ENCODE assay signal across 37 cellular contexts in the genomic region with DNA sequence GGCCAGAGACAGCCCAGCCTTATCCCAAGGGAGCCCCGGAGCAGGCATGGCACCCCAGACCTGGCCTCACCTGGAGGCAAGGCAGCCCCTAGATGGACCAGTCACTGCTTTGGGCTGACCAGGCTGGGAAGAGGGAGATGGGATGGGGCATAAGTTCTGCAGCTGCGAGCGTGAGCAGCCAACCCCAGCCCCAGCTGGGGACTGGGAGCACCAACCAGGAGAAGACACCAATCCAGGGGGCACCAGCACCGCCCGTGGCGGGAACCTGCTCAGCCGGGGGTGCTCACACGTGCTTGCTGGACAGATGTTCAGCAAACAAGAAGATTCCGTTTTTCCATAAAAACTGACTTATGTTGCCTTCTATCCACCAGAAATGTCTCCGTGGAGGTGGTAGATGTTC.
"Had no signal": no experiment of that assay in that cellular context is flagged by ENCODE, and none has a peak within 500 bp of the region (broad histone marks: within the 10 kb centered on the region; RNA-seq: fewer than 3 reads in every experiment).

No MANE protein-coding gene starts in this region.

- H3K27me3 Mint-ChIP-seq: activated CD4-positive, alpha-beta T cell treated with anti-CD3 and anti-CD28 coated beads, Interleukin-2, amount 10 ng/mL, durations not matched to agents 24 days and 14 days; activated T-helper 17 cell treated with anti-CD3 and anti-CD28 coated beads, Interleukin-2, amount 50 U/mL, for 72 hours had no signal

- H3K9me3 Mint-ChIP-seq: activated B cell treated with CpG ODN at 0.5 μM for 24 hours; activated CD4-positive, alpha-beta memory T cell treated with anti-CD3 and anti-CD28 coated beads for 36 hours; activated CD4-positive, alpha-beta T cell treated with anti-CD3 and anti-CD28 coated beads, Interleukin-2, amount 10 ng/mL, durations not matched to agents 24 days and 14 days; activated CD8-positive, alpha-beta T cell treated with anti-CD3 and anti-CD28 coated beads for 36 hours; activated naive CD4-positive, alpha-beta T cell treated with anti-CD3 and anti-CD28 coated beads for 36 hours; activated naive CD4-positive, alpha-beta T cell treated with anti-CD3 and anti-CD28 coated beads, Interleukin-2, amount 50 U/mL, for 72 hours; activated naive CD8-positive, alpha-beta T cell treated with anti-CD3 and anti-CD28 coated beads for 36 hours; activated T-cell treated with anti-CD3 and anti-CD28 coated beads, Interleukin-2, amount 50 U/mL, for 4 hours; activated T-cell treated with anti-CD3 and anti-CD28 coated beads, Interleukin-2, amount 50 U/mL, for 72 hours; activated T-helper 1 cell treated with anti-CD3 and anti-CD28 coated beads, Interleukin-12 subunit alpha, Interleukin-12 subunit beta, Interleukin-2, Interleukin-4 antibody, amounts not matched to agents 30 ng/mL and 10 ng/mL and 1 ng/mL, durations not matched to agents 14 hours and 24 hours and 36 hours; activated T-helper 17 cell treated with anti-CD3 and anti-CD28 coated beads, Interleukin-2, amount 50 U/mL, for 72 hours; central memory CD8-positive, alpha-beta T cell; T-helper 1 cell treated with Interleukin-12 subunit alpha and Interleukin-12 subunit beta and Interleukin-4 antibody, amounts not matched to agents 30 μg/mL and 1 μg/mL, for 36 hours; T-helper 2 cell treated with Interferon-gamma antibody and Interleukin-4, amounts not matched to agents 5 μg/mL and 100 μg/mL, for 36 hours had no signal

- FAIRE-seq: bronchial epithelial cell, TTC549 had no signal

- H3K36me3 Mint-ChIP-seq: activated CD4-positive, alpha-beta memory T cell treated with anti-CD3 and anti-CD28 coated beads for 36 hours; activated naive CD4-positive, alpha-beta T cell treated with anti-CD3 and anti-CD28 coated beads, Interleukin-2, amount 50 U/mL, for 72 hours; activated naive CD8-positive, alpha-beta T cell treated with anti-CD3 and anti-CD28 coated beads for 36 hours; brain had no signal

- H3K4me1 ChIP-seq: adrenal gland had no signal

- H3K4me1 Mint-ChIP-seq: activated B cell treated with CpG ODN at 0.5 μM for 24 hours; activated naive CD8-positive, alpha-beta T cell treated with anti-CD3 and anti-CD28 coated beads for 36 hours; activated T-helper 17 cell treated with anti-CD3 and anti-CD28 coated beads, Interleukin-2, amount 50 U/mL, for 72 hours; central memory CD8-positive, alpha-beta T cell had no signal

- H3K4me3 Mint-ChIP-seq: activated B cell treated with CpG ODN at 0.5 μM for 24 hours; activated CD4-positive, alpha-beta memory T cell treated with anti-CD3 and anti-CD28 coated beads for 36 hours; activated CD4-positive, alpha-beta T cell treated with anti-CD3 and anti-CD28 coated beads, Interleukin-2, amount 10 ng/mL, durations not matched to agents 24 days and 14 days; activated CD8-positive, alpha-beta T cell treated with anti-CD3 and anti-CD28 coated beads for 36 hours; activated naive CD4-positive, alpha-beta T cell treated with anti-CD3 and anti-CD28 coated beads for 36 hours; activated naive CD8-positive, alpha-beta T cell treated with anti-CD3 and anti-CD28 coated beads for 36 hours; activated T-cell treated with anti-CD3 and anti-CD28 coated beads, Interleukin-2, amount 50 U/mL, for 4 hours; activated T-cell treated with anti-CD3 and anti-CD28 coated beads, Interleukin-2, amount 50 U/mL, for 72 hours; activated T-helper 1 cell treated with anti-CD3 and anti-CD28 coated beads, Interleukin-12 subunit alpha, Interleukin-12 subunit beta, Interleukin-2, Interleukin-4 antibody, amounts not matched to agents 30 ng/mL and 10 ng/mL and 1 ng/mL, durations not matched to agents 14 hours and 24 hours and 36 hours; activated T-helper 17 cell treated with anti-CD3 and anti-CD28 coated beads, Interleukin-2, amount 50 U/mL, for 72 hours; brain; central memory CD8-positive, alpha-beta T cell; T-helper 1 cell treated with Interleukin-12 subunit alpha and Interleukin-12 subunit beta and Interleukin-4 antibody, amounts not matched to agents 30 μg/mL and 1 μg/mL, for 36 hours; T-helper 2 cell treated with Interferon-gamma antibody and Interleukin-4, amounts not matched to agents 5 μg/mL and 100 μg/mL, for 36 hours had no signal

- H3K36me3 ChIP-seq: adrenal gland, cardiac muscle cell had no signal

- DNase-seq: activated B cell treated with CpG ODN at 0.5 μM for 24 hours; activated CD4-positive, alpha-beta memory T cell treated with anti-CD3 and anti-CD28 coated beads for 36 hours; activated CD4-positive, alpha-beta T cell treated with anti-CD3 and anti-CD28 coated beads for 4 hours; activated CD4-positive, alpha-beta T cell treated with anti-CD3 and anti-CD28 coated beads, Interleukin-2, amount 10 ng/mL, durations not matched to agents 24 days and 14 days; activated CD4-positive, alpha-beta T cell treated with anti-CD3 and anti-CD28 coated beads, Interleukin-2, amount 50 U/mL, for 1 hour; activated CD4-positive, alpha-beta T cell treated with anti-CD3 and anti-CD28 coated beads, Interleukin-2, amount 50 U/mL, for 4 hours; activated CD4-positive, CD25-positive, alpha-beta regulatory T cell treated with anti-CD3 and anti-CD28 coated beads, Interleukin-2, amount 50 U/mL, for 72 hours; activated CD8-positive, alpha-beta memory T cell treated with anti-CD3 and anti-CD28 coated beads, Interleukin-2, amount 50 U/mL, for 4 hours; activated CD8-positive, alpha-beta T cell treated with anti-CD3 and anti-CD28 coated beads for 36 hours; activated effector memory CD4-positive, alpha-beta T cell treated with anti-CD3 and anti-CD28 coated beads, Interleukin-2, amount 50 U/mL, for 16 hours; activated gamma-delta T cell treated with Interleukin-2 at 50 U/mL for 16 hours; activated naive CD4-positive, alpha-beta T cell; activated naive CD4-positive, alpha-beta T cell treated with anti-CD3 and anti-CD28 coated beads for 36 hours; activated naive CD4-positive, alpha-beta T cell treated with anti-CD3 and anti-CD28 coated beads, Interleukin-2, amount 50 U/mL, for 16 hours; activated naive CD8-positive, alpha-beta T cell treated with anti-CD3 and anti-CD28 coated beads for 36 hours; activated T-cell treated with anti-CD3 and anti-CD28 coated beads for 4 hours; activated T-cell treated with anti-CD3 and anti-CD28 coated beads, Interleukin-2, amount 50 U/mL, for 1 hour; activated T-cell treated with anti-CD3 and anti-CD28 coated beads, Interleukin-2, amount 50 U/mL, for 4 hours; activated T-cell treated with anti-CD3 and anti-CD28 coated beads, Interleukin-2, amount 50 U/mL, for 72 hours; adrenal gland; amniotic stem cell; caudate nucleus; cerebellar nuclear complex; T-helper 1 cell; T-helper 2 cell; T-helper 9 cell had no signal

- H3K27ac Mint-ChIP-seq: activated B cell treated with CpG ODN at 0.5 μM for 24 hours; activated CD4-positive, alpha-beta memory T cell treated with anti-CD3 and anti-CD28 coated beads for 36 hours; activated CD4-positive, alpha-beta T cell treated with anti-CD3 and anti-CD28 coated beads, Interleukin-2, amount 10 ng/mL, durations not matched to agents 24 days and 14 days; activated CD8-positive, alpha-beta T cell treated with anti-CD3 and anti-CD28 coated beads for 36 hours; activated naive CD4-positive, alpha-beta T cell treated with anti-CD3 and anti-CD28 coated beads for 36 hours; activated naive CD4-positive, alpha-beta T cell treated with anti-CD3 and anti-CD28 coated beads, Interleukin-2, amount 50 U/mL, for 72 hours; activated naive CD8-positive, alpha-beta T cell treated with anti-CD3 and anti-CD28 coated beads for 36 hours; activated T-cell treated with anti-CD3 and anti-CD28 coated beads, Interleukin-2, amount 50 U/mL, for 72 hours; activated T-helper 1 cell treated with anti-CD3 and anti-CD28 coated beads, Interleukin-12 subunit alpha, Interleukin-12 subunit beta, Interleukin-2, Interleukin-4 antibody, amounts not matched to agents 30 ng/mL and 10 ng/mL and 1 ng/mL, durations not matched to agents 14 hours and 24 hours and 36 hours; activated T-helper 17 cell treated with anti-CD3 and anti-CD28 coated beads, Interleukin-2, amount 50 U/mL, for 72 hours; brain; T-helper 1 cell treated with Interleukin-12 subunit alpha and Interleukin-12 subunit beta and Interleukin-4 antibody, amounts not matched to agents 30 μg/mL and 1 μg/mL, for 36 hours; T-helper 2 cell treated with Interferon-gamma antibody and Interleukin-4, amounts not matched to agents 5 μg/mL and 100 μg/mL, for 36 hours had no signal

- H3K27me3 ChIP-seq: adrenal gland, cardiac muscle cell had no signal

- H3K4me3 ChIP-seq: adrenal gland, cardiac muscle cell had no signal

- H3K9me3 ChIP-seq: adrenal gland had no signal

- H3K27ac ChIP-seq: adrenal gland, cardiac muscle cell, VCaP had no signal

- ATAC-seq: activated CD8-positive, alpha-beta T cell treated with anti-CD3 and anti-CD28 coated beads for 36 hours; activated naive CD4-positive, alpha-beta T cell treated with anti-CD3 and anti-CD28 coated beads, Interleukin-2, amount 50 U/mL, for 72 hours; activated T-cell treated with anti-CD3 and anti-CD28 coated beads, Interleukin-2, amount 50 U/mL, for 4 hours; activated T-cell treated with anti-CD3 and anti-CD28 coated beads, Interleukin-2, amount 50 U/mL, for 72 hours; activated T-helper 17 cell treated with anti-CD3 and anti-CD28 coated beads, Interleukin-2, amount 50 U/mL, for 72 hours had no signal
